1 cellular context compared by ENCODE assay signal in the genomic region with DNA sequence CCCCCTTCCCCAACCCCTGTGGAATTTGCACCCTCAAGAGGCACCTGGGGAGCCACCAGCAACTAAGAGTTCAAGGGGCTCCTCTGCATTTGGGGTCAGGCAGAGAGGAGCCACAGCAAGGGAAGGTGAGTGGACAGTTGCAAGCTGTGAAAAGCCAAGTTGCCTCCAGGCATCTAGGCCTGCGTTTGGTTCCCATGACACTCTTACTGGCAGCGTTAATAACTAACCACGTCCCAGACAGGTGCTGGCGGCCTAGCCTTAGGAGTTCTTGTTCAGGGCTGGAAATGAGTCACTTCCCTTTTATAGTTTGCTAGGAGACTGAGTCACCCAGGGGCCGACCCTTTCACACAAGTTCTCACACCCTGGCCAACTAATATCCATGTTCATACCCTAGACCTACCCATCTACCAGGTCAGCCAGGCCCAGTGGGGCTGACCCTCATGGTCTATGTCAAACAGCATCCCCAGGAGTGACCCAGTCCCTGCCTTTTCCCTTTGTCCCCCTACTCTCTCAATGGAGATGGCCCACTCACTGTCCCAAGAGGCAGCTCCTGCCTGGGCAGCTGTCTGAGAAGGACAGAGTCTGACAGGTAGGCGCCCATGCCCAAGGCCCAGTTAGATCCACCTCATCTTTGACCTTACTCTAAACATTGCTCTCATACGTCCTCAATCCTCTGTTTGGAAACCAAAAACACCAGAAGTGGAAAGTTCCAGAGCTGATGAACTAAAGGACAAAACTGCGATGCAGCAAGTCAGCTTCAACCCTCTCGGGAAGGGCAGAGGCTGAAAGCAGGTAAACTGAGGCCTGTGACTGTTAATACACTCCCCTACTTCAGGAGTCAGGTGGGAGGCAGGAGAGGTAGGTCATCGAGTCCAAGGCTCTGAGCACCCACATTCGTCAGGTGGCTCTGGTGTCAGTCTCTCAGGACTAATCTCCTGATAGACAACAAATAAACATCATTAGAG.
A peak's percentile ranks its signal among the peaks of the same experiment; 100 is the strongest.
TF ChIP-seq lines count a peak whose summit lies in the region.

No MANE protein-coding gene starts in this region.

TF ChIP-seq in SK-N-SH, 30 proteins besides CTCF, POLR2A, EP300 and RAD21 (continued from another document):
- TF ChIP-seq, protein P1, sequence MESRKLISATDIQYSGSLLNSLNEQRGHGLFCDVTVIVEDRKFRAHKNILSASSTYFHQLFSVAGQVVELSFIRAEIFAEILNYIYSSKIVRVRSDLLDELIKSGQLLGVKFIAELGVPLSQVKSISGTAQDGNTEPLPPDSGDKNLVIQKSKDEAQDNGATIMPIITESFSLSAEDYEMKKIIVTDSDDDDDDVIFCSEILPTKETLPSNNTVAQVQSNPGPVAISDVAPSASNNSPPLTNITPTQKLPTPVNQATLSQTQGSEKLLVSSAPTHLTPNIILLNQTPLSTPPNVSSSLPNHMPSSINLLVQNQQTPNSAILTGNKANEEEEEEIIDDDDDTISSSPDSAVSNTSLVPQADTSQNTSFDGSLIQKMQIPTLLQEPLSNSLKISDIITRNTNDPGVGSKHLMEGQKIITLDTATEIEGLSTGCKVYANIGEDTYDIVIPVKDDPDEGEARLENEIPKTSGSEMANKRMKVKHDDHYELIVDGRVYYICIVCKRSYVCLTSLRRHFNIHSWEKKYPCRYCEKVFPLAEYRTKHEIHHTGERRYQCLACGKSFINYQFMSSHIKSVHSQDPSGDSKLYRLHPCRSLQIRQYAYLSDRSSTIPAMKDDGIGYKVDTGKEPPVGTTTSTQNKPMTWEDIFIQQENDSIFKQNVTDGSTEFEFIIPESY (IDR thresholded peaks at IDR 0.05; ENCODE audit: borderline replicate concordance, low read depth) = no peak
- TF ChIP-seq NRF1 (IDR thresholded peaks at IDR 0.05; ENCODE audit: low read depth, low read length) (no peak), JUND (IDR thresholded peaks at IDR 0.05) (peak; percentile 96), CHD2 (IDR thresholded peaks at IDR 0.05; ENCODE audit: low read length, partially characterized antibody) (no peak), SIN3A (IDR thresholded peaks at IDR 0.05; ENCODE audit: borderline replicate concordance, low read depth, low read length) (0 out of 2 replicates have a peak, but pooled peaks have one; percentile 36), SMC3 (IDR thresholded peaks at IDR 0.05; ENCODE audit: low read depth, low read length) (no peak)
- TF ChIP-seq, protein P2, sequence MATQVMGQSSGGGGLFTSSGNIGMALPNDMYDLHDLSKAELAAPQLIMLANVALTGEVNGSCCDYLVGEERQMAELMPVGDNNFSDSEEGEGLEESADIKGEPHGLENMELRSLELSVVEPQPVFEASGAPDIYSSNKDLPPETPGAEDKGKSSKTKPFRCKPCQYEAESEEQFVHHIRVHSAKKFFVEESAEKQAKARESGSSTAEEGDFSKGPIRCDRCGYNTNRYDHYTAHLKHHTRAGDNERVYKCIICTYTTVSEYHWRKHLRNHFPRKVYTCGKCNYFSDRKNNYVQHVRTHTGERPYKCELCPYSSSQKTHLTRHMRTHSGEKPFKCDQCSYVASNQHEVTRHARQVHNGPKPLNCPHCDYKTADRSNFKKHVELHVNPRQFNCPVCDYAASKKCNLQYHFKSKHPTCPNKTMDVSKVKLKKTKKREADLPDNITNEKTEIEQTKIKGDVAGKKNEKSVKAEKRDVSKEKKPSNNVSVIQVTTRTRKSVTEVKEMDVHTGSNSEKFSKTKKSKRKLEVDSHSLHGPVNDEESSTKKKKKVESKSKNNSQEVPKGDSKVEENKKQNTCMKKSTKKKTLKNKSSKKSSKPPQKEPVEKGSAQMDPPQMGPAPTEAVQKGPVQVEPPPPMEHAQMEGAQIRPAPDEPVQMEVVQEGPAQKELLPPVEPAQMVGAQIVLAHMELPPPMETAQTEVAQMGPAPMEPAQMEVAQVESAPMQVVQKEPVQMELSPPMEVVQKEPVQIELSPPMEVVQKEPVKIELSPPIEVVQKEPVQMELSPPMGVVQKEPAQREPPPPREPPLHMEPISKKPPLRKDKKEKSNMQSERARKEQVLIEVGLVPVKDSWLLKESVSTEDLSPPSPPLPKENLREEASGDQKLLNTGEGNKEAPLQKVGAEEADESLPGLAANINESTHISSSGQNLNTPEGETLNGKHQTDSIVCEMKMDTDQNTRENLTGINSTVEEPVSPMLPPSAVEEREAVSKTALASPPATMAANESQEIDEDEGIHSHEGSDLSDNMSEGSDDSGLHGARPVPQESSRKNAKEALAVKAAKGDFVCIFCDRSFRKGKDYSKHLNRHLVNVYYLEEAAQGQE (IDR thresholded peaks at IDR 0.05; ENCODE audit: low read depth, low read length) = peak; percentile 56; the same call in 1 of the 2 replicates
- TF ChIP-seq, protein P3, sequence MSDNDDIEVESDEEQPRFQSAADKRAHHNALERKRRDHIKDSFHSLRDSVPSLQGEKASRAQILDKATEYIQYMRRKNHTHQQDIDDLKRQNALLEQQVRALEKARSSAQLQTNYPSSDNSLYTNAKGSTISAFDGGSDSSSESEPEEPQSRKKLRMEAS (IDR thresholded peaks at IDR 0.05; ENCODE audit: low read depth) = peak; percentile 95
- TF ChIP-seq, protein P4, sequence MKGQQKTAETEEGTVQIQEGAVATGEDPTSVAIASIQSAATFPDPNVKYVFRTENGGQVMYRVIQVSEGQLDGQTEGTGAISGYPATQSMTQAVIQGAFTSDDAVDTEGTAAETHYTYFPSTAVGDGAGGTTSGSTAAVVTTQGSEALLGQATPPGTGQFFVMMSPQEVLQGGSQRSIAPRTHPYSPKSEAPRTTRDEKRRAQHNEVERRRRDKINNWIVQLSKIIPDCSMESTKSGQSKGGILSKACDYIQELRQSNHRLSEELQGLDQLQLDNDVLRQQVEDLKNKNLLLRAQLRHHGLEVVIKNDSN (IDR thresholded peaks at IDR 0.05; ENCODE audit: borderline replicate concordance, low read depth) = no peak
